17 cellular contexts compared by ENCODE assay signal in genomic region chr12:82625523-82625922, GRCh38.
DNase-seq lines count a peak whose midpoint lies in the region; TF ChIP-seq lines count a peak whose summit lies in the region.
"Had no signal": no experiment of that assay in that cellular context is flagged by ENCODE, and none has a peak within 500 bp of the region (broad histone marks: within the 10 kb centered on the region; RNA-seq: fewer than 3 reads in every experiment).

No MANE protein-coding gene starts in this region.

- H3K18ac ChIP-seq in neuronal stem cell (ENCODE audit: low read length), result no peak overlapping the region

- TF ChIP-seq CTCF in endodermal cell (conservative IDR thresholded peaks at IDR 0.05) (no peak), nephron progenitor cell (IDR thresholded peaks at IDR 0.05) (no peak)

- H3K9me3 ChIP-seq in endodermal cell (ENCODE audit: control insufficient read depth, low read length) (no peaks in the 10 kb centered on the region), neuronal stem cell (replicated peaks in 1 of 2; ENCODE audit: control insufficient read depth in 2 of 2, insufficient read depth in 1 of 2, low read depth in 1 of 2, low read length in 2 of 2) (no peaks in the 10 kb centered on the region)
- H3K9me3 ChIP-seq: thyroid gland had no signal

- H3K9me3 Mint-ChIP-seq in endodermal cell (no peaks in the 10 kb centered on the region), nephron progenitor cell (no peaks in the 10 kb centered on the region)
- H3K9me3 Mint-ChIP-seq: activated naive CD8-positive, alpha-beta T cell treated with anti-CD3 and anti-CD28 coated beads, Interleukin-2, amount 50 U/mL, for 24 hours; activated T-helper 2 cell treated with anti-CD3 and anti-CD28 coated beads, Interferon-gamma antibody, Interleukin-2, Interleukin-4, amounts not matched to agents 10 μg/mL and 5 μg/mL and 100 μg/mL, durations not matched to agents 14 hours and 24 hours and 36 hours; naive thymus-derived CD4-positive, alpha-beta T cell had no signal

- H3K23ac ChIP-seq in neuronal stem cell (ENCODE audit: low read depth, low read length, poor library complexity), result no peak overlapping the region

- no peak overlapping the region for H2AFZ ChIP-seq in neuronal stem cell (ENCODE audit: low read length)

- H2BK120ac ChIP-seq in neuronal stem cell (ENCODE audit: low read depth, low read length), result no peak overlapping the region

- no peaks in the 10 kb centered on the region for H3K79me1 ChIP-seq in neuronal stem cell (ENCODE audit: low read depth, low read length)

- no peak overlapping the region for H4K8ac ChIP-seq in neuronal stem cell (ENCODE audit: low read depth, low read length)

- no peak overlapping the region for H3K9ac ChIP-seq in endodermal cell (ENCODE audit: extremely low read depth, low read length, poor library complexity, severe bottlenecking)
- no peak overlapping the region for H3K9ac ChIP-seq in neuronal stem cell (ENCODE audit: low read depth, low read length, poor library complexity)

- 59 to 65% methylated on average over 2 to 3 of the region's 3 CpGs for WGBS in endodermal cell (ENCODE audit: insufficient coverage in 1 of 2, insufficient read length in 1 of 2), 2 experiments
- WGBS in neuronal stem cell (ENCODE audit: extremely low coverage in 2 of 2, insufficient read length in 2 of 2, insufficient replicate concordance in 1 of 2), 2 donors, result no CpG with 5 or more reads among the region's 3 CpGs

- no peak overlapping the region for H3K14ac ChIP-seq in neuronal stem cell (ENCODE audit: low read length)

- DNase-seq in LHCN-M2 (ENCODE audit: low read depth), result peak; percentile 5
- DNase-seq in NCI-H748 (lab: John Stamatoyannopoulos, UW; ENCODE audit: unreplicated experiment), result peak; percentile 78
- peak; percentile 64 for DNase-seq in endodermal cell
- peak; percentile 27 for DNase-seq in neuronal stem cell (ENCODE audit: low spot score)
- no peak for DNase-seq in OCI-M2 (lab: John Stamatoyannopoulos, UW; ENCODE audit: unreplicated experiment)
- DNase-seq in KBM-7, result no peak
- DNase-seq in nephron progenitor cell, result no peak
- DNase-seq in A172 (ENCODE audit: low spot score), result no peak
- DNase-seq: activated naive CD8-positive, alpha-beta T cell treated with anti-CD3 and anti-CD28 coated beads, Interleukin-2, amount 50 U/mL, for 24 hours; GF-D8; naive thymus-derived CD4-positive, alpha-beta T cell; NCI-H2171; T1000; thyroid gland had no signal

- no peak overlapping the region for H3K4ac ChIP-seq in neuronal stem cell (ENCODE audit: low read length)

- no peak overlapping the region for H3K4me2 ChIP-seq in neuronal stem cell (ENCODE audit: insufficient read depth, low read length, poor library complexity, severe bottlenecking)

- H3K36me3 Mint-ChIP-seq in endodermal cell (ENCODE audit: low read depth), result no peaks in the 10 kb centered on the region
- no peaks in the 10 kb centered on the region for H3K36me3 Mint-ChIP-seq in nephron progenitor cell (ENCODE audit: low read depth)
- H3K36me3 Mint-ChIP-seq: naive thymus-derived CD4-positive, alpha-beta T cell had no signal

- H3K4me3 Mint-ChIP-seq in endodermal cell (no peak overlapping the region), nephron progenitor cell (no peak overlapping the region)
- H3K4me3 Mint-ChIP-seq: activated naive CD8-positive, alpha-beta T cell treated with anti-CD3 and anti-CD28 coated beads, Interleukin-2, amount 50 U/mL, for 24 hours; B cell; naive thymus-derived CD4-positive, alpha-beta T cell had no signal

- no peak overlapping the region for H3K27ac ChIP-seq in endodermal cell (ENCODE audit: low read depth, low read length)
- H3K27ac ChIP-seq in neuronal stem cell (replicated peaks; ENCODE audit: low read length), result no peak overlapping the region
- H3K27ac ChIP-seq: cardiac muscle cell, thyroid gland had no signal

- H3K27me3 Mint-ChIP-seq in endodermal cell (ENCODE audit: insufficient read depth) (no peaks in the 10 kb centered on the region), nephron progenitor cell (ENCODE audit: low read depth, poor library complexity) (no peaks in the 10 kb centered on the region)
- H3K27me3 Mint-ChIP-seq: B cell had no signal

- no peak overlapping the region for H3K27ac Mint-ChIP-seq in endodermal cell
- no peak overlapping the region for H3K27ac Mint-ChIP-seq in nephron progenitor cell
- H3K27ac Mint-ChIP-seq: activated naive CD8-positive, alpha-beta T cell treated with anti-CD3 and anti-CD28 coated beads, Interleukin-2, amount 50 U/mL, for 24 hours; activated T-helper 2 cell treated with anti-CD3 and anti-CD28 coated beads, Interferon-gamma antibody, Interleukin-2, Interleukin-4, amounts not matched to agents 10 μg/mL and 5 μg/mL and 100 μg/mL, durations not matched to agents 14 hours and 24 hours and 36 hours; B cell; naive thymus-derived CD4-positive, alpha-beta T cell had no signal

- H3K4me1 ChIP-seq in endodermal cell (ENCODE audit: control insufficient read depth, insufficient read depth, low read length), result no peaks in the 10 kb centered on the region
- H3K4me1 ChIP-seq in neuronal stem cell (ENCODE audit: control insufficient read depth in 2 of 2, insufficient read depth in 1 of 2, low read depth in 1 of 2, low read length in 2 of 2), result peaks cover 0 to 4% of the 10 kb centered on the region in 2 donors

- H2BK15ac ChIP-seq in neuronal stem cell (ENCODE audit: low read length), result no peak overlapping the region

- no peak overlapping the region for H2BK12ac ChIP-seq in neuronal stem cell (ENCODE audit: low read length)

- no peak overlapping the region for H3K4me3 ChIP-seq in endodermal cell (ENCODE audit: low read length)
- no peak overlapping the region for H3K4me3 ChIP-seq in neuronal stem cell (ENCODE audit: low read length in 2 of 2)
- H3K4me3 ChIP-seq: cardiac muscle cell, thyroid gland had no signal

- H3K4me1 Mint-ChIP-seq in endodermal cell, result peaks cover 8% of the 10 kb centered on the region
- no peaks in the 10 kb centered on the region for H3K4me1 Mint-ChIP-seq in nephron progenitor cell
- H3K4me1 Mint-ChIP-seq: activated naive CD8-positive, alpha-beta T cell treated with anti-CD3 and anti-CD28 coated beads, Interleukin-2, amount 50 U/mL, for 24 hours; B cell; naive thymus-derived CD4-positive, alpha-beta T cell had no signal

- H2AK5ac ChIP-seq in neuronal stem cell (ENCODE audit: low read depth, low read length), result no peak overlapping the region

- H3K27me3 ChIP-seq in endodermal cell (ENCODE audit: control insufficient read depth, insufficient read depth, low read length, poor library complexity, severe bottlenecking) (no peaks in the 10 kb centered on the region), neuronal stem cell (ENCODE audit: control insufficient read depth in 3 of 3, insufficient read depth in 3 of 3, low read depth in 1 of 3, low read length in 3 of 3) (no peaks in the 10 kb centered on the region)
- H3K27me3 ChIP-seq: cardiac muscle cell, thyroid gland had no signal

- H4K91ac ChIP-seq in neuronal stem cell (ENCODE audit: low read depth, low read length, poor library complexity), result no peak overlapping the region

- no peaks in the 10 kb centered on the region for H3K36me3 ChIP-seq in endodermal cell (ENCODE audit: control insufficient read depth, insufficient read depth, low read length)
- H3K36me3 ChIP-seq in neuronal stem cell (replicated peaks in 1 of 2; ENCODE audit: control insufficient read depth in 2 of 2, insufficient read depth in 2 of 2, low read length in 2 of 2), result no peaks in the 10 kb centered on the region
- H3K36me3 ChIP-seq: cardiac muscle cell, thyroid gland had no signal

- in situ Hi-C loops in KBM-7 (cut with MboI; ENCODE audit: low pct_unique_long_range_greater_than_20kb, low sequenced_read_pairs), result no loop called here

- H2BK5ac ChIP-seq in neuronal stem cell (ENCODE audit: low read length), result no peak overlapping the region

Comparison
In these comparisons a context has a peak if more than half of its experiments do, and no peak if none do; other contexts are left out.
1. DNase-seq: peak in LHCN-M2 (single experiment), NCI-H748 (single experiment), endodermal cell (single experiment) and neuronal stem cell (single experiment); none in OCI-M2 (single experiment), KBM-7 (single experiment), nephron progenitor cell (single experiment) and A172 (single experiment).